In genomic region chr1:25338188-25338981, GRCh38 we compare ENCODE assay signal across 1 cellular context.
TF ChIP-seq lines count a peak whose summit lies in the region.

TSS of gene TMEM50A (plus strand) at chr1:25338334. CDS start at chr1:25340487, 2,153 bp downstream.

TF ChIP-seq in HepG2, 621 proteins besides CTCF, POLR2A, EP300 and RAD21 (continued from another document and continues in another):
- TF ChIP-seq THAP7 (CRISPR knock-in tag; IDR thresholded peaks at IDR 0.05), result no peak
- TF ChIP-seq ZBTB38 (CRISPR knock-in tag; IDR thresholded peaks at IDR 0.05), result peak; percentile 78; the same call in 1 of the 2 replicates
- TF ChIP-seq ZFX (CRISPR knock-in tag; IDR thresholded peaks at IDR 0.05; ENCODE audit: low read depth), result peak; percentile 90
- TF ChIP-seq, protein P1, sequence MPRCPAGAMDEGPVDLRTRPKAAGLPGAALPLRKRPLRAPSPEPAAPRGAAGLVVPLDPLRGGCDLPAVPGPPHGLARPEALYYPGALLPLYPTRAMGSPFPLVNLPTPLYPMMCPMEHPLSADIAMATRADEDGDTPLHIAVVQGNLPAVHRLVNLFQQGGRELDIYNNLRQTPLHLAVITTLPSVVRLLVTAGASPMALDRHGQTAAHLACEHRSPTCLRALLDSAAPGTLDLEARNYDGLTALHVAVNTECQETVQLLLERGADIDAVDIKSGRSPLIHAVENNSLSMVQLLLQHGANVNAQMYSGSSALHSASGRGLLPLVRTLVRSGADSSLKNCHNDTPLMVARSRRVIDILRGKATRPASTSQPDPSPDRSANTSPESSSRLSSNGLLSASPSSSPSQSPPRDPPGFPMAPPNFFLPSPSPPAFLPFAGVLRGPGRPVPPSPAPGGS (CRISPR knock-in tag; IDR thresholded peaks at IDR 0.05), result peak; percentile 55; the same call in 1 of the 2 replicates
- TF ChIP-seq ZBTB42 (CRISPR knock-in tag; IDR thresholded peaks at IDR 0.05), result no peak
- TF ChIP-seq RBM39 (IDR thresholded peaks at IDR 0.05; ENCODE audit: low read depth, low read length, poor library complexity, severe bottlenecking), result peak; percentile 60
- no peak for TF ChIP-seq ZNF101 (CRISPR knock-in tag; IDR thresholded peaks at IDR 0.05; ENCODE audit: borderline replicate concordance, low read depth)
- TF ChIP-seq MAFG (CRISPR knock-in tag; IDR thresholded peaks at IDR 0.05), result no peak
- TF ChIP-seq ZXDC (CRISPR knock-in tag; IDR thresholded peaks at IDR 0.05), result peak; percentile 74; the same call in 1 of the 2 replicates
- TF ChIP-seq NFRKB (IDR thresholded peaks at IDR 0.05), result no peak
- TF ChIP-seq ZSCAN21 (CRISPR knock-in tag; IDR thresholded peaks at IDR 0.05; ENCODE audit: borderline replicate concordance), result peak; percentile 75; the same call in 1 of the 2 replicates
- TF ChIP-seq, protein P2, sequence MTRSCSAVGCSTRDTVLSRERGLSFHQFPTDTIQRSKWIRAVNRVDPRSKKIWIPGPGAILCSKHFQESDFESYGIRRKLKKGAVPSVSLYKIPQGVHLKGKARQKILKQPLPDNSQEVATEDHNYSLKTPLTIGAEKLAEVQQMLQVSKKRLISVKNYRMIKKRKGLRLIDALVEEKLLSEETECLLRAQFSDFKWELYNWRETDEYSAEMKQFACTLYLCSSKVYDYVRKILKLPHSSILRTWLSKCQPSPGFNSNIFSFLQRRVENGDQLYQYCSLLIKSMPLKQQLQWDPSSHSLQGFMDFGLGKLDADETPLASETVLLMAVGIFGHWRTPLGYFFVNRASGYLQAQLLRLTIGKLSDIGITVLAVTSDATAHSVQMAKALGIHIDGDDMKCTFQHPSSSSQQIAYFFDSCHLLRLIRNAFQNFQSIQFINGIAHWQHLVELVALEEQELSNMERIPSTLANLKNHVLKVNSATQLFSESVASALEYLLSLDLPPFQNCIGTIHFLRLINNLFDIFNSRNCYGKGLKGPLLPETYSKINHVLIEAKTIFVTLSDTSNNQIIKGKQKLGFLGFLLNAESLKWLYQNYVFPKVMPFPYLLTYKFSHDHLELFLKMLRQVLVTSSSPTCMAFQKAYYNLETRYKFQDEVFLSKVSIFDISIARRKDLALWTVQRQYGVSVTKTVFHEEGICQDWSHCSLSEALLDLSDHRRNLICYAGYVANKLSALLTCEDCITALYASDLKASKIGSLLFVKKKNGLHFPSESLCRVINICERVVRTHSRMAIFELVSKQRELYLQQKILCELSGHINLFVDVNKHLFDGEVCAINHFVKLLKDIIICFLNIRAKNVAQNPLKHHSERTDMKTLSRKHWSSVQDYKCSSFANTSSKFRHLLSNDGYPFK (CRISPR knock-in tag; IDR thresholded peaks at IDR 0.05; ENCODE audit: borderline replicate concordance), result peak; percentile 72
- TF ChIP-seq IRF2 (CRISPR knock-in tag; IDR thresholded peaks at IDR 0.05), result peak; percentile 37; the same call in 1 of the 2 replicates
- 0 out of 2 replicates have a peak, but pooled peaks have one; percentile 22 for TF ChIP-seq MTA1 (CRISPR knock-in tag; IDR thresholded peaks at IDR 0.05; ENCODE audit: borderline replicate concordance)
- peak; percentile 71; the same call in 1 of the 2 replicates for TF ChIP-seq ZNF776 (CRISPR knock-in tag; IDR thresholded peaks at IDR 0.05)
- peak; percentile 76 for TF ChIP-seq MED8 (CRISPR knock-in tag; IDR thresholded peaks at IDR 0.05; ENCODE audit: insufficient replicate concordance)
- peak; percentile 64; the same call in 1 of the 2 replicates for TF ChIP-seq ZNF558 (CRISPR knock-in tag; IDR thresholded peaks at IDR 0.05; ENCODE audit: borderline replicate concordance)
- TF ChIP-seq PHF20 (CRISPR knock-in tag; IDR thresholded peaks at IDR 0.05), result peak; percentile 78
- TF ChIP-seq PAF1 (CRISPR knock-in tag; IDR thresholded peaks at IDR 0.05), result no peak
- no peak for TF ChIP-seq ZNF766 (CRISPR knock-in tag; IDR thresholded peaks at IDR 0.05; ENCODE audit: borderline replicate concordance)
- 0 out of 4 replicates have a peak, but pooled peaks of 1 of the 2 experiments have one; percentile 18 for TF ChIP-seq KLF16 (CRISPR knock-in tag; IDR thresholded peaks at IDR 0.05)
- TF ChIP-seq, protein P3, sequence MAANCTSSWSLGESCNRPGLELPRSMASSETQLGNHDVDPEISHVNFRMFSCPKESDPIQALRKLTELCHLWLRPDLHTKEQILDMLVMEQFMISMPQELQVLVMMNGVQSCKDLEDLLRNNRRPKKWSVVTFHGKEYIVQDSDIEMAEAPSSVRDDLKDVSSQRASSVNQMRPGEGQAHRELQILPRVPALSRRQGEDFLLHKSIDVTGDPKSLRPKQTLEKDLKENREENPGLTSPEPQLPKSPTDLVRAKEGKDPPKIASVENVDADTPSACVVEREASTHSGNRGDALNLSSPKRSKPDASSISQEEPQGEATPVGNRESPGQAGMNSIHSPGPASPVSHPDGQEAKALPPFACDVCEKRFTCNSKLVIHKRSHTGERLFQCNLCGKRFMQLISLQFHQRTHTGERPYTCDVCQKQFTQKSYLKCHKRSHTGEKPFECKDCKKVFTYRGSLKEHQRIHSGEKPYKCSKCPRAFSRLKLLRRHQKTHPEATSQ (CRISPR knock-in tag; IDR thresholded peaks at IDR 0.05; ENCODE audit: borderline replicate concordance), result no peak
- TF ChIP-seq NCOA5 (CRISPR knock-in tag; IDR thresholded peaks at IDR 0.05), result no peak
- TF ChIP-seq, protein P4, sequence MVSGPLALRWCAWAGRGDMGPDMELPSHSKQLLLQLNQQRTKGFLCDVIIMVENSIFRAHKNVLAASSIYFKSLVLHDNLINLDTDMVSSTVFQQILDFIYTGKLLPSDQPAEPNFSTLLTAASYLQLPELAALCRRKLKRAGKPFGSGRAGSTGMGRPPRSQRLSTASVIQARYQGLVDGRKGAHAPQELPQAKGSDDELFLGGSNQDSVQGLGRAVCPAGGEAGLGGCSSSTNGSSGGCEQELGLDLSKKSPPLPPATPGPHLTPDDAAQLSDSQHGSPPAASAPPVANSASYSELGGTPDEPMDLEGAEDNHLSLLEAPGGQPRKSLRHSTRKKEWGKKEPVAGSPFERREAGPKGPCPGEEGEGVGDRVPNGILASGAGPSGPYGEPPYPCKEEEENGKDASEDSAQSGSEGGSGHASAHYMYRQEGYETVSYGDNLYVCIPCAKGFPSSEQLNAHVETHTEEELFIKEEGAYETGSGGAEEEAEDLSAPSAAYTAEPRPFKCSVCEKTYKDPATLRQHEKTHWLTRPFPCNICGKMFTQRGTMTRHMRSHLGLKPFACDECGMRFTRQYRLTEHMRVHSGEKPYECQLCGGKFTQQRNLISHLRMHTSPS (CRISPR knock-in tag; IDR thresholded peaks at IDR 0.05; ENCODE audit: low read depth), result 0 out of 2 replicates have a peak, but pooled peaks have one; percentile 42
- no peak for TF ChIP-seq ZBTB20 (CRISPR knock-in tag; IDR thresholded peaks at IDR 0.05; ENCODE audit: borderline replicate concordance, low read depth)
- TF ChIP-seq, protein P5, sequence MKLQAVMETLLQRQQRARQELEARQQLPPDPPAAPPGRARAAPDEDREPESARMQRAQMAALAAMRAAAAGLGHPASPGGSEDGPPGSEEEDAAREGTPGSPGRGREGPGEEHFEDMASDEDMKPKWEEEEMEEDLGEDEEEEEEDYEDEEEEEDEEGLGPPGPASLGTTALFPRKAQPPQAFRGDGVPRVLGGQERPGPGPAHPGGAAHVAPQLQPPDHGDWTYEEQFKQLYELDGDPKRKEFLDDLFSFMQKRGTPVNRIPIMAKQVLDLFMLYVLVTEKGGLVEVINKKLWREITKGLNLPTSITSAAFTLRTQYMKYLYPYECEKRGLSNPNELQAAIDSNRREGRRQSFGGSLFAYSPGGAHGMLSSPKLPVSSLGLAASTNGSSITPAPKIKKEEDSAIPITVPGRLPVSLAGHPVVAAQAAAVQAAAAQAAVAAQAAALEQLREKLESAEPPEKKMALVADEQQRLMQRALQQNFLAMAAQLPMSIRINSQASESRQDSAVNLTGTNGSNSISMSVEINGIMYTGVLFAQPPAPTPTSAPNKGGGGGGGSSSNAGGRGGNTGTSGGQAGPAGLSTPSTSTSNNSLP (IDR thresholded peaks at IDR 0.05; ENCODE audit: low read depth, low read length), result no peak
- peak; percentile 95 for TF ChIP-seq PHF8 (CRISPR knock-in tag; IDR thresholded peaks at IDR 0.05)
- TF ChIP-seq, protein P6, sequence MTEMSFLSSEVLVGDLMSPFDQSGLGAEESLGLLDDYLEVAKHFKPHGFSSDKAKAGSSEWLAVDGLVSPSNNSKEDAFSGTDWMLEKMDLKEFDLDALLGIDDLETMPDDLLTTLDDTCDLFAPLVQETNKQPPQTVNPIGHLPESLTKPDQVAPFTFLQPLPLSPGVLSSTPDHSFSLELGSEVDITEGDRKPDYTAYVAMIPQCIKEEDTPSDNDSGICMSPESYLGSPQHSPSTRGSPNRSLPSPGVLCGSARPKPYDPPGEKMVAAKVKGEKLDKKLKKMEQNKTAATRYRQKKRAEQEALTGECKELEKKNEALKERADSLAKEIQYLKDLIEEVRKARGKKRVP (CRISPR knock-in tag; IDR thresholded peaks at IDR 0.05), result 0 out of 4 replicates have a peak, but pooled peaks of 1 of the 2 experiments have one; percentile 26
- TF ChIP-seq, protein P7, sequence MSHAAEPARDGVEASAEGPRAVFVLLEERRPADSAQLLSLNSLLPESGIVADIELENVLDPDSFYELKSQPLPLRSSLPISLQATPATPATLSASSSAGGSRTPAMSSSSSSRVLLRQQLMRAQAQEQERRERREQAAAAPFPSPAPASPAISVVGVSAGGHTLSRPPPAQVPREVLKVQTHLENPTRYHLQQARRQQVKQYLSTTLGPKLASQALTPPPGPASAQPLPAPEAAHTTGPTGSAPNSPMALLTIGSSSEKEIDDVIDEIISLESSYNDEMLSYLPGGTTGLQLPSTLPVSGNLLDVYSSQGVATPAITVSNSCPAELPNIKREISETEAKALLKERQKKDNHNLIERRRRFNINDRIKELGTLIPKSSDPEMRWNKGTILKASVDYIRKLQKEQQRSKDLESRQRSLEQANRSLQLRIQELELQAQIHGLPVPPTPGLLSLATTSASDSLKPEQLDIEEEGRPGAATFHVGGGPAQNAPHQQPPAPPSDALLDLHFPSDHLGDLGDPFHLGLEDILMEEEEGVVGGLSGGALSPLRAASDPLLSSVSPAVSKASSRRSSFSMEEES (CRISPR knock-in tag; IDR thresholded peaks at IDR 0.05), result 0 out of 2 replicates have a peak, but pooled peaks have one; percentile 25
- TF ChIP-seq CREBL2 (CRISPR knock-in tag; IDR thresholded peaks at IDR 0.05; ENCODE audit: borderline replicate concordance), result 0 out of 2 replicates have a peak, but pooled peaks have one; percentile 31
- TF ChIP-seq ZNF234 (CRISPR knock-in tag; conservative IDR thresholded peaks at IDR 0.05), result no peak
- TF ChIP-seq ZNF33A (CRISPR knock-in tag; IDR thresholded peaks at IDR 0.05; ENCODE audit: borderline replicate concordance), result no peak
- peak; percentile 28; the same call in 1 of the 2 replicates for TF ChIP-seq ZNF768 (CRISPR knock-in tag; IDR thresholded peaks at IDR 0.05)
- TF ChIP-seq MXD4 (CRISPR knock-in tag; IDR thresholded peaks at IDR 0.05), result peak; percentile 51; the same call in 1 of the 2 replicates
- no peak for TF ChIP-seq HNF4A (CRISPR knock-in tag; IDR thresholded peaks at IDR 0.05)
- TF ChIP-seq ZNF317 (CRISPR knock-in tag; IDR thresholded peaks at IDR 0.05), result peak; percentile 64
- TF ChIP-seq SPEN (CRISPR knock-in tag; IDR thresholded peaks at IDR 0.05; ENCODE audit: low read depth), result peak; percentile 65; the same call in 1 of the 2 replicates
- TF ChIP-seq, protein P8, sequence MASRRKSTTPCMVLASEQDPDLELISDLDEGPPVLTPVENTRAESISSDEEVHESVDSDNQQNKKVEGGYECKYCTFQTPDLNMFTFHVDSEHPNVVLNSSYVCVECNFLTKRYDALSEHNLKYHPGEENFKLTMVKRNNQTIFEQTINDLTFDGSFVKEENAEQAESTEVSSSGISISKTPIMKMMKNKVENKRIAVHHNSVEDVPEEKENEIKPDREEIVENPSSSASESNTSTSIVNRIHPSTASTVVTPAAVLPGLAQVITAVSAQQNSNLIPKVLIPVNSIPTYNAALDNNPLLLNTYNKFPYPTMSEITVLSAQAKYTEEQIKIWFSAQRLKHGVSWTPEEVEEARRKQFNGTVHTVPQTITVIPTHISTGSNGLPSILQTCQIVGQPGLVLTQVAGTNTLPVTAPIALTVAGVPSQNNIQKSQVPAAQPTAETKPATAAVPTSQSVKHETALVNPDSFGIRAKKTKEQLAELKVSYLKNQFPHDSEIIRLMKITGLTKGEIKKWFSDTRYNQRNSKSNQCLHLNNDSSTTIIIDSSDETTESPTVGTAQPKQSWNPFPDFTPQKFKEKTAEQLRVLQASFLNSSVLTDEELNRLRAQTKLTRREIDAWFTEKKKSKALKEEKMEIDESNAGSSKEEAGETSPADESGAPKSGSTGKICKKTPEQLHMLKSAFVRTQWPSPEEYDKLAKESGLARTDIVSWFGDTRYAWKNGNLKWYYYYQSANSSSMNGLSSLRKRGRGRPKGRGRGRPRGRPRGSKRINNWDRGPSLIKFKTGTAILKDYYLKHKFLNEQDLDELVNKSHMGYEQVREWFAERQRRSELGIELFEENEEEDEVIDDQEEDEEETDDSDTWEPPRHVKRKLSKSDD (CRISPR knock-in tag; IDR thresholded peaks at IDR 0.05; ENCODE audit: low read depth), result 0 out of 2 replicates have a peak, but pooled peaks have one; percentile 38
